Comparison of ENCODE assay signal across 8 cellular contexts in genomic region chr11:5689551-5689983, GRCh38. TPM values are rescaled to one million over a fixed set of nuclear protein-coding genes. Genes with fewer than 3 reads are reported as not detected.
DNase-seq lines count a peak whose midpoint lies in the region; ATAC-seq and TF ChIP-seq lines count a peak whose summit lies in the region.

TSS of gene TRIM22 (plus strand) at chr11:5689790. CDS start at chr11:5696233, 6,443 bp downstream.

- H3K36me3 Mint-ChIP-seq in activated T-cell treated with anti-CD3 and anti-CD28 coated beads, Interleukin-2, amount 50 U/mL, for 4 hours (ENCODE audit: insufficient read depth) = peaks cover 2% of the 10 kb centered on the region
- H3K36me3 Mint-ChIP-seq in natural killer cell = no peaks in the 10 kb centered on the region

- no peaks in the 10 kb centered on the region for H3K36me3 ChIP-seq in thoracic aorta

- peak within 1 kb of the TSS; percentile 88 for H3K4me3 Mint-ChIP-seq in activated T-cell treated with anti-CD3 and anti-CD28 coated beads, Interleukin-2, amount 50 U/mL, for 4 hours
- peak within 1 kb of the TSS; percentile 97 for H3K4me3 Mint-ChIP-seq in natural killer cell

- no peaks in the 10 kb centered on the region for H3K9me3 ChIP-seq in thoracic aorta

- H3K4me1 ChIP-seq in thoracic aorta (ENCODE audit: control insufficient read depth in 1 of 2, low read depth in 2 of 2) = peaks cover 13 to 31% of the 10 kb centered on the region in 2 donors

- H3K4me3 ChIP-seq in GM08714 (ENCODE audit: low read length) (peak within 1 kb of the TSS; percentile 100), thoracic aorta (peak within 1 kb of the TSS; percentile 75)

- H3K27ac ChIP-seq in thoracic aorta = peak within 1 kb of the TSS; percentile 82 to 87

- peak; percentile 67 to 72 for ATAC-seq in activated T-cell treated with anti-CD3 and anti-CD28 coated beads, Interleukin-2, amount 50 U/mL, for 4 hours
- ATAC-seq in natural killer cell (peak; percentile 63 to 80 (median 65)), thoracic aorta (ENCODE audit: insufficient number of reproducible peaks, low FRiP score, low read depth) (peak; percentile 70)

- intact Hi-C loops in natural killer cell (cut with micrococcal nuclease) = loop anchor here (5.0 to 10.0 kb wide), 3 partner anchors 545 to 1085 kb away; partner anchors contain the start of genes ARFIP2, CNGA4, FHIP1B and TIMM10B

- H3K27me3 Mint-ChIP-seq in activated T-cell treated with anti-CD3 and anti-CD28 coated beads, Interleukin-2, amount 50 U/mL, for 4 hours (ENCODE audit: low read depth) = no peaks in the 10 kb centered on the region
- H3K27me3 Mint-ChIP-seq in natural killer cell (ENCODE audit: low read depth in 2 of 2) = no peaks in the 10 kb centered on the region

- TF ChIP-seq CTCF in natural killer cell (IDR thresholded peaks at IDR 0.05) (no peak), thoracic aorta (IDR thresholded peaks at IDR 0.05) (no peak)

- H3K9me3 Mint-ChIP-seq in activated T-cell treated with anti-CD3 and anti-CD28 coated beads, Interleukin-2, amount 50 U/mL, for 4 hours = no peaks in the 10 kb centered on the region
- H3K9me3 Mint-ChIP-seq in natural killer cell = no peaks in the 10 kb centered on the region

- H3K27ac Mint-ChIP-seq in natural killer cell = peak within 1 kb of the TSS; percentile 96 to 97

- no peaks in the 10 kb centered on the region for H3K27me3 ChIP-seq in thoracic aorta (replicated peaks; ENCODE audit: insufficient read depth)

- H3K4me1 Mint-ChIP-seq in activated T-cell treated with anti-CD3 and anti-CD28 coated beads, Interleukin-2, amount 50 U/mL, for 4 hours (ENCODE audit: low read depth) = peaks cover 57% of the 10 kb centered on the region
- H3K4me1 Mint-ChIP-seq in natural killer cell = peaks cover 48 to 63% of the 10 kb centered on the region in 2 donors

- DNase-seq in HCEC 1CT = peak; percentile 45
- DNase-seq in NCI-H1048 (lab: John Stamatoyannopoulos, UW) = peak; percentile 39
- peak; percentile 29 for DNase-seq in activated T-cell treated with anti-CD3 and anti-CD28 coated beads, Interleukin-2, amount 50 U/mL, for 4 hours
- peak; percentile 67 for DNase-seq in fibroblast of gingiva (ENCODE audit: low read depth)
- DNase-seq in natural killer cell = peak; percentile 43
- no peak for DNase-seq in thoracic aorta (ENCODE audit: low spot score)
- no peak for DNase-seq in NCI-H187 (lab: John Stamatoyannopoulos, UW)

RNA-seq across cellular contexts. Expression of gene TRIM22, which starts in this region (rescaled TPM):
- 10 to 100 TPM; 25.0 to 53.3 (median 41.1) TPM for total RNA-seq in activated T-cell treated with anti-CD3 and anti-CD28 coated beads, Interleukin-2, amount 50 U/mL, for 4 hours
- 100 to 1,000 TPM; 304 to 339 (median 334) TPM for total RNA-seq in natural killer cell
- 100 to 1,000 TPM; 119 to 129 TPM for total RNA-seq in thoracic aorta

Comparison
In these comparisons a context has a peak if more than half of its experiments do, and no peak if none do; other contexts are left out.
1. DNase-seq: peak in HCEC 1CT (single experiment), NCI-H1048 (single experiment), activated T-cell treated with anti-CD3 and anti-CD28 coated beads, Interleukin-2, amount 50 U/mL, for 4 hours (single experiment), fibroblast of gingiva (single experiment) and natural killer cell (single experiment); none in thoracic aorta (single experiment) and NCI-H187 (0 of 2).
2. Peak in every context shown above with its lines, with median percentiles within 50 percentile points of each other: ATAC-seq.